20 cellular contexts compared by ENCODE assay signal in genomic region chr9:114925672-114926071, GRCh38. TPM values are rescaled to one million over a fixed set of nuclear protein-coding genes. Genes with fewer than 3 reads are reported as not detected.
A peak's percentile ranks its signal among the peaks of the same experiment; 100 is the strongest.
DNase-seq lines count a peak whose midpoint lies in the region; ATAC-seq, FAIRE-seq and TF ChIP-seq lines count a peak whose summit lies in the region.
"Had no signal": no experiment of that assay in that cellular context is flagged by ENCODE, and none has a peak within 500 bp of the region (broad histone marks: within the 10 kb centered on the region; RNA-seq: fewer than 3 reads in every experiment).

No MANE protein-coding gene starts in this region.

- no peaks in the 10 kb centered on the region for H3F3A ChIP-seq in smooth muscle cell (ENCODE audit: low read depth)

- peaks cover 65% of the 10 kb centered on the region for H3K4me1 Mint-ChIP-seq in activated CD4-positive, alpha-beta T cell treated with anti-CD3 and anti-CD28 coated beads, Interleukin-2, amount 10 ng/mL, durations not matched to agents 7 days and 5 days
- H3K4me1 Mint-ChIP-seq in activated naive CD8-positive, alpha-beta T cell (ENCODE audit: low read depth): peaks cover 87% of the 10 kb centered on the region

- no peak overlapping the region for H3K27ac ChIP-seq in smooth muscle cell (ENCODE audit: low read depth)
- H3K27ac ChIP-seq: brain microvascular endothelial cell, esophagus muscularis mucosa, transverse colon had no signal

- TF ChIP-seq POLR2A in H54 (IDR thresholded peaks at IDR 0.05; ENCODE audit: low read depth, low read length): no peak

- no peaks in the 10 kb centered on the region for H3K36me3 ChIP-seq in smooth muscle cell (ENCODE audit: low read depth)
- H3K36me3 ChIP-seq: brain microvascular endothelial cell, esophagus muscularis mucosa, transverse colon had no signal

- no peak for TF ChIP-seq CTCF in smooth muscle cell (IDR thresholded peaks at IDR 0.05; ENCODE audit: borderline replicate concordance, insufficient read depth, poor library complexity, severe bottlenecking)

- H3K36me3 Mint-ChIP-seq in activated CD4-positive, alpha-beta T cell treated with anti-CD3 and anti-CD28 coated beads, Interleukin-2, amount 10 ng/mL, durations not matched to agents 7 days and 5 days (ENCODE audit: low read depth): peaks cover 84% of the 10 kb centered on the region
- H3K36me3 Mint-ChIP-seq in activated naive CD8-positive, alpha-beta T cell: peaks cover 33% of the 10 kb centered on the region

- H3K4me2 ChIP-seq in smooth muscle cell: peak overlapping the region; percentile 53

- H3K9ac ChIP-seq in smooth muscle cell (ENCODE audit: low read depth): no peak overlapping the region

- H3K9me3 Mint-ChIP-seq in activated CD4-positive, alpha-beta T cell treated with anti-CD3 and anti-CD28 coated beads, Interleukin-2, amount 10 ng/mL, durations not matched to agents 7 days and 5 days: peaks cover 8% of the 10 kb centered on the region
- no peaks in the 10 kb centered on the region for H3K9me3 Mint-ChIP-seq in activated naive CD8-positive, alpha-beta T cell (ENCODE audit: low read depth)

- CTCF ChIA-PET in activated CD4-positive, alpha-beta T cell treated with anti-CD3 and anti-CD28 coated beads, Interleukin-2, amount 10 ng/mL, durations not matched to agents 7 days and 5 days (lab: Charles Lee): interaction anchor here (1.1 kb wide), 1 partner anchor 26 kb away, joined by 3 read pairs; no protein-coding TSS in a partner anchor

- H3K9me3 ChIP-seq in smooth muscle cell (replicated peaks; ENCODE audit: low read depth): no peaks in the 10 kb centered on the region
- H3K9me3 ChIP-seq: esophagus muscularis mucosa, transverse colon had no signal

- H3K27ac Mint-ChIP-seq in activated CD4-positive, alpha-beta T cell treated with anti-CD3 and anti-CD28 coated beads, Interleukin-2, amount 10 ng/mL, durations not matched to agents 7 days and 5 days: peak overlapping the region; percentile 78
- peak overlapping the region; percentile 68 for H3K27ac Mint-ChIP-seq in activated naive CD8-positive, alpha-beta T cell

- peak overlapping the region; percentile 69 for H3K4me3 Mint-ChIP-seq in activated CD4-positive, alpha-beta T cell treated with anti-CD3 and anti-CD28 coated beads, Interleukin-2, amount 10 ng/mL, durations not matched to agents 7 days and 5 days
- H3K4me3 Mint-ChIP-seq in activated naive CD8-positive, alpha-beta T cell: peak overlapping the region; percentile 82

- H3K27me3 Mint-ChIP-seq in activated CD4-positive, alpha-beta T cell treated with anti-CD3 and anti-CD28 coated beads, Interleukin-2, amount 10 ng/mL, durations not matched to agents 7 days and 5 days: no peaks in the 10 kb centered on the region
- H3K27me3 Mint-ChIP-seq in activated naive CD8-positive, alpha-beta T cell: no peaks in the 10 kb centered on the region

- POLR2A ChIA-PET in activated CD4-positive, alpha-beta T cell treated with anti-CD3 and anti-CD28 coated beads, Interleukin-2, amount 10 ng/mL, durations not matched to agents 7 days and 5 days (lab: Charles Lee): no interaction called here

- H3K4me1 ChIP-seq in smooth muscle cell (ENCODE audit: low read depth): no peaks in the 10 kb centered on the region
- H3K4me1 ChIP-seq: esophagus muscularis mucosa, transverse colon had no signal

- H3K27me3 ChIP-seq in smooth muscle cell (ENCODE audit: low read depth): no peaks in the 10 kb centered on the region
- H3K27me3 ChIP-seq: transverse colon had no signal

- H3K4me3 ChIP-seq in smooth muscle cell: peak overlapping the region; percentile 5
- H3K4me3 ChIP-seq: esophagus muscularis mucosa, transverse colon had no signal

- peak overlapping the region; percentile 15 for H2AFZ ChIP-seq in smooth muscle cell (ENCODE audit: low read depth)

- no peak for ATAC-seq in HG02678 (IDR thresholded peaks at IDR 0.05; ENCODE audit: unreplicated experiment)
- ATAC-seq: left cardiac atrium, sciatic nerve had no signal

- DNase-seq in activated CD4-positive, alpha-beta T cell treated with anti-CD3 and anti-CD28 coated beads, Interleukin-2, amount 10 ng/mL, durations not matched to agents 7 days and 5 days: no peak
- no peak for DNase-seq in activated CD4-positive, alpha-beta T cell treated with anti-CD3 and anti-CD28 coated beads for 1 hour
- peak; percentile 66 to 83 for DNase-seq in NCI-H526 (lab: John Stamatoyannopoulos, UW)
- DNase-seq in smooth muscle cell (lab: John Stamatoyannopoulos, UW; ENCODE audit: unreplicated experiment): no peak
- DNase-seq in H54 (ENCODE audit: insufficient read length, low spot score): no peak
- no peak for DNase-seq in NCI-H1694 (lab: John Stamatoyannopoulos, UW)
- DNase-seq: activated effector memory CD4-positive, alpha-beta T cell treated with anti-CD3 and anti-CD28 coated beads, Interleukin-2, amount 50 U/mL, for 16 hours; brain microvascular endothelial cell; EL; GOT3; head of caudate nucleus; left cardiac atrium; NCI-H187 treated with DMSO at 0.1 percent for 48 hours; occipital lobe; stimulated activated CD4-positive, alpha-beta T cell treated with anti-CD3 and anti-CD28 coated beads, Interleukin-4, amount 100 ng/mL, for 24 hours; transverse colon had no signal

- 27% methylated on average over 2 of the region's 2 CpGs for WGBS in smooth muscle cell (ENCODE audit: low lambda C conversion rate)

- FAIRE-seq in H54 (lab: Jason Lieb, UNC): no peak

- no peaks in the 10 kb centered on the region for H3K79me2 ChIP-seq in smooth muscle cell (ENCODE audit: low read depth)

- no peaks in the 10 kb centered on the region for H4K20me1 ChIP-seq in smooth muscle cell (ENCODE audit: low read depth)

RNA-seq across cellular contexts. Expression of gene TNFSF8, which starts 4.7 kb away (rescaled TPM):
- total RNA-seq in activated CD4-positive, alpha-beta T cell treated with anti-CD3 and anti-CD28 coated beads, Interleukin-2, amount 10 ng/mL, durations not matched to agents 7 days and 5 days: 10 to 100 TPM; 76.2 to 88.8 TPM
- not detected in 2 replicates for total RNA-seq in smooth muscle cell
- polyA plus RNA-seq in smooth muscle cell: not detected in 2 replicates

Comparison
In these comparisons a context has a peak if more than half of its experiments do, and no peak if none do; other contexts are left out.
1. DNase-seq: peak in NCI-H526 (2 of 2); none in activated CD4-positive, alpha-beta T cell treated with anti-CD3 and anti-CD28 coated beads, Interleukin-2, amount 10 ng/mL, durations not matched to agents 7 days and 5 days (single experiment), activated CD4-positive, alpha-beta T cell treated with anti-CD3 and anti-CD28 coated beads for 1 hour (single experiment), smooth muscle cell (single experiment), H54 (single experiment) and NCI-H1694 (single experiment).
2. RNA of gene TNFSF8, which starts 4.7 kb away (total RNA-seq): 76.2 to 88.8 TPM in activated CD4-positive, alpha-beta T cell treated with anti-CD3 and anti-CD28 coated beads, Interleukin-2, amount 10 ng/mL, durations not matched to agents 7 days and 5 days; not detected in smooth muscle cell; every median in the first group is over 10 times any median in the second.